In genomic region chr1:161439280-161440232, GRCh38 we compare ENCODE assay signal across 8 cellular contexts.
DNase-seq lines count a peak whose midpoint lies in the region; ATAC-seq and TF ChIP-seq lines count a peak whose summit lies in the region.

No MANE protein-coding gene starts in this region.

- TF ChIP-seq CTCF in A673 (conservative IDR thresholded peaks at IDR 0.05; ENCODE audit: low read depth, low read length) (no peak), gastroesophageal sphincter (IDR thresholded peaks at IDR 0.05) (no peak)

- H3K9me3 Mint-ChIP-seq in activated T-cell treated with anti-CD3 and anti-CD28 coated beads, Interleukin-2, amount 50 U/mL, for 4 hours: no peaks in the 10 kb centered on the region

- H3K27ac ChIP-seq in A673 (ENCODE audit: low read depth, low read length, poor library complexity, severe bottlenecking) (no peak overlapping the region), gastroesophageal sphincter (no peak overlapping the region)

- no peak for TF ChIP-seq POLR2A in gastroesophageal sphincter (IDR thresholded peaks at IDR 0.05)

- POLR2A ChIA-PET in A673 (lab: Charles Lee; ENCODE audit: low non-redundant PET): no interaction called here

- peaks cover 10% of the 10 kb centered on the region for H3K4me1 Mint-ChIP-seq in activated T-cell treated with anti-CD3 and anti-CD28 coated beads, Interleukin-2, amount 50 U/mL, for 4 hours (ENCODE audit: low read depth)

- H3K27me3 Mint-ChIP-seq in activated T-cell treated with anti-CD3 and anti-CD28 coated beads, Interleukin-2, amount 50 U/mL, for 4 hours (ENCODE audit: low read depth): peaks cover 53% of the 10 kb centered on the region

- peak; percentile 9 to 12 for ATAC-seq in activated T-cell treated with anti-CD3 and anti-CD28 coated beads, Interleukin-2, amount 50 U/mL, for 4 hours
- no peak for ATAC-seq in gastroesophageal sphincter

- DNase-seq in A673 (ENCODE audit: low spot score): peak; percentile 52
- peak; percentile 80 for DNase-seq in HK-2 (ENCODE audit: unreplicated experiment)
- DNase-seq in activated T-cell treated with anti-CD3 and anti-CD28 coated beads, Interleukin-2, amount 50 U/mL, for 4 hours: no peak
- DNase-seq in stimulated activated CD4-positive, alpha-beta T cell treated with anti-CD3 and anti-CD28 coated beads, Interleukin-4, amount 100 ng/mL, for 24 hours: peak; percentile 64
- DNase-seq in SIG-M5 (lab: John Stamatoyannopoulos, UW): no peak
- no peak for DNase-seq in middle frontal gyrus (ENCODE audit: extremely low spot score, low spot score)

- H3K36me3 Mint-ChIP-seq in activated T-cell treated with anti-CD3 and anti-CD28 coated beads, Interleukin-2, amount 50 U/mL, for 4 hours (ENCODE audit: insufficient read depth): no peaks in the 10 kb centered on the region

- peak overlapping the region; percentile 50 for H3K4me3 Mint-ChIP-seq in activated T-cell treated with anti-CD3 and anti-CD28 coated beads, Interleukin-2, amount 50 U/mL, for 4 hours

- H3K4me3 ChIP-seq in A673 (ENCODE audit: low read depth, low read length, poor library complexity, severe bottlenecking) (peak overlapping the region; percentile 97), iPS-18c (ENCODE audit: insufficient read depth, low read depth, low read length) (peak overlapping the region; percentile 49), gastroesophageal sphincter (peak overlapping the region in 1 of 2 donors; percentile 63)

- H3K27me3 ChIP-seq in A673 (replicated peaks; ENCODE audit: insufficient read depth, low read depth, low read length, poor library complexity): no peaks in the 10 kb centered on the region
- peaks cover 63% of the 10 kb centered on the region for H3K27me3 ChIP-seq in gastroesophageal sphincter

- no peak for TF ChIP-seq EP300 in gastroesophageal sphincter (IDR thresholded peaks at IDR 0.05)

- intact Hi-C loops in A673 (cut with micrococcal nuclease; ENCODE audit: unreplicated experiment): no loop called here

- CTCF ChIA-PET in A673 (lab: Charles Lee): no interaction called here

- H3K9me3 ChIP-seq in A673 (ENCODE audit: low read depth, low read length, poor library complexity, severe bottlenecking) (no peaks in the 10 kb centered on the region), iPS-18c (ENCODE audit: control insufficient read depth, insufficient read depth, low read length) (no peaks in the 10 kb centered on the region), gastroesophageal sphincter (no peaks in the 10 kb centered on the region)

- H3K4me1 ChIP-seq in A673 (ENCODE audit: insufficient read depth, low read length, poor library complexity, severe bottlenecking): no peaks in the 10 kb centered on the region
- peaks cover 0 to 13% (median 3%) of the 10 kb centered on the region in 3 donors for H3K4me1 ChIP-seq in gastroesophageal sphincter

- BruUV-seq in A673 (replicated peaks; lab: Mats Ljungman, UMichigan): no TSS peak

- H3K36me3 ChIP-seq in A673 (ENCODE audit: insufficient read depth, low read length, poor library complexity, severe bottlenecking) (no peaks in the 10 kb centered on the region), gastroesophageal sphincter (no peaks in the 10 kb centered on the region)

- WGBS in gastroesophageal sphincter (ENCODE audit: low coverage in 1 of 2), 2 donors: 81 to 85% methylated on average over 4 to 5 of the region's 44 CpGs

Comparison
In these comparisons a context has a peak if more than half of its experiments do, and no peak if none do; other contexts are left out.
1. DNase-seq: peak in A673 (single experiment), HK-2 (single experiment) and stimulated activated CD4-positive, alpha-beta T cell treated with anti-CD3 and anti-CD28 coated beads, Interleukin-4, amount 100 ng/mL, for 24 hours (single experiment); none in activated T-cell treated with anti-CD3 and anti-CD28 coated beads, Interleukin-2, amount 50 U/mL, for 4 hours (single experiment), SIG-M5 (single experiment) and middle frontal gyrus (single experiment).